Comparison of ENCODE assay signal across 8 cellular contexts in the genomic region with DNA sequence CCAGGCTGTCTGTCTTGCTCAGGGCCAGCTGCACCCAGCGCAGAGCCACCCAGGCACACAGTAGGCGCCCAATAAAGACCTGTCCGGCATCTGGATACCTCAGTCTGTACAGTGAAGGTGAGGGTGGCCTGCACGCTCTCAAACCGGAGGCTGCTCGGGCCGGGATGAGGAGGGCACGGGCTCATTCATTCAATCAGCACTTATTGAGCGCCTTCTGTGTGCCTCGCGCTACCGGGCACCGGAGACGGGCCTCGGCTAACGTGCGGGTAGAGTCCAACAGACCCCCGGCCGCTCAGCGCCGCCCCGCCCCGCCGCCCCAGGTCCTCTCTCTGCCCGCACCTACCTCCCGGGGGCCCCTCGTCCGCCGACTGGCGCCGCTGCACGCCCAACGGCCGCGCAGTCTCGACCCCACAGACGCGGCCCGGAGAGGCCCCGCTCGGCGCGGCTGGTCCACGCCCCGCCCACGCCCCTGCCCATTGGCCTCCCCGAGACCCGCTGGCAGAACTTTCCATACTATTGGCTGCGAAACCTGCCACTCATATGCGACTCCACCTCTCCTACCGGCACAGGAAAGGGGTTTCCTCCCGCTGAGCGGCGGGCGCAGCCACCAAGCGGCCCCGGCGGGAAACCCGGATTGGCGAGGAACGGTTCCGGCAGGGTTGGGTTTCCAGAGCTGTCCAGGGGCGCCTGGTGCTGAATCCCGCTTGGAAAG. TPM values are rescaled to one million over a fixed set of nuclear protein-coding genes. Genes with fewer than 3 reads are reported as not detected.
DNase-seq lines count a peak whose midpoint lies in the region; ATAC-seq and TF ChIP-seq lines count a peak whose summit lies in the region.

A gene with protein sequence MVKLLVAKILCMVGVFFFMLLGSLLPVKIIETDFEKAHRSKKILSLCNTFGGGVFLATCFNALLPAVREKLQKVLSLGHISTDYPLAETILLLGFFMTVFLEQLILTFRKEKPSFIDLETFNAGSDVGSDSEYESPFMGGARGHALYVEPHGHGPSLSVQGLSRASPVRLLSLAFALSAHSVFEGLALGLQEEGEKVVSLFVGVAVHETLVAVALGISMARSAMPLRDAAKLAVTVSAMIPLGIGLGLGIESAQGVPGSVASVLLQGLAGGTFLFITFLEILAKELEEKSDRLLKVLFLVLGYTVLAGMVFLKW (minus strand): TSS at position 416 of the 712 bp plus-strand sequence. CDS start 2,760 bp downstream, outside the sequence.

- peak within 1 kb of the TSS; percentile 80 to 89 (median 87) for H3K4me3 Mint-ChIP-seq in CD8-positive, alpha-beta memory T cell

- peaks cover 2 to 17% of the 10 kb centered on the region in 2 donors for H3K27me3 Mint-ChIP-seq in CD8-positive, alpha-beta memory T cell

- POLR2A ChIA-PET in CD8-positive, alpha-beta memory T cell (lab: Charles Lee): interaction anchor here (1.1 kb wide), 1 partner anchor 79 kb away, joined by 3 read pairs; the partner anchor contains the start of gene ZNF554

- peak; percentile 97 to 99 (median 98) for DNase-seq in CD8-positive, alpha-beta memory T cell
- DNase-seq in HT-29 (ENCODE audit: low spot score) (peak; percentile 94), lung (ENCODE audit: low spot score) (peak; percentile 100)
- peak; percentile 95 for DNase-seq in NK-92 treated with Interleukin-12 subunit alpha and Interleukin-12 subunit beta, amount 100 ng/mL, for 24 hours (lab: John Stamatoyannopoulos, UW)
- peak; percentile 98 for DNase-seq in activated CD8-positive, alpha-beta memory T cell treated with anti-CD3 and anti-CD28 coated beads for 1 hour (ENCODE audit: extremely low read depth in 1 of 2, low read depth in 1 of 2)
- peak; percentile 99 for DNase-seq in effector CD8-positive, alpha-beta T cell (lab: John Stamatoyannopoulos, UW)
- DNase-seq in stimulated activated CD4-positive, alpha-beta T cell treated with anti-CD3 and anti-CD28 coated beads, TNF-alpha, amount 100 ng/mL, for 24 hours (ENCODE audit: low read depth in 3 of 3): peak; percentile 99 to 100 (median 99)

- ATAC-seq in GM19468 (IDR thresholded peaks at IDR 0.05; ENCODE audit: extremely low read depth, unreplicated experiment) (peak; percentile 85), lung (ENCODE audit: insufficient read depth, low FRiP score) (peak; percentile 99)

- H3K36me3 Mint-ChIP-seq in CD8-positive, alpha-beta memory T cell: peaks cover 0 to 28% (median 4%) of the 10 kb centered on the region in 3 donors

- H3K4me3 ChIP-seq in CD8-positive, alpha-beta memory T cell (ENCODE audit: low read length): peak within 1 kb of the TSS; percentile 78
- H3K4me3 ChIP-seq in lung: peak within 1 kb of the TSS; percentile 97

- H3K27me3 ChIP-seq in CD8-positive, alpha-beta memory T cell (ENCODE audit: insufficient read depth, low read length, poor library complexity, severe bottlenecking): peaks cover 3% of the 10 kb centered on the region
- no peaks in the 10 kb centered on the region for H3K27me3 ChIP-seq in lung (ENCODE audit: control insufficient read depth, insufficient read depth)

- H3K9me3 Mint-ChIP-seq in CD8-positive, alpha-beta memory T cell: no peaks in the 10 kb centered on the region

- H3K9me3 ChIP-seq in CD8-positive, alpha-beta memory T cell (ENCODE audit: low read length): no peaks in the 10 kb centered on the region
- H3K9me3 ChIP-seq in lung (ENCODE audit: control insufficient read depth in 2 of 2, insufficient read depth in 1 of 2, low read length in 1 of 2): peaks cover 0 to 3% of the 10 kb centered on the region in 2 donors

- CTCF ChIA-PET in CD8-positive, alpha-beta memory T cell (lab: Charles Lee): interaction anchor here (0.5 to 2.7 kb wide), 2 partner anchors 10 to 443 kb away, joined by 4 to 8 read pairs; no protein-coding TSS in a partner anchor

- H3K4me1 Mint-ChIP-seq in CD8-positive, alpha-beta memory T cell: peaks cover 18 to 30% (median 23%) of the 10 kb centered on the region in 3 donors

- 1 to 2% methylated on average over 40 to 64 of the region's 64 CpGs for WGBS in lung, 2 donors

- TF ChIP-seq CTCF in lung (IDR thresholded peaks at IDR 0.05; ENCODE audit: control extremely low read depth, extremely low read depth): peak; percentile 20

- H3K36me3 ChIP-seq in CD8-positive, alpha-beta memory T cell (ENCODE audit: insufficient read depth, low read length): no peaks in the 10 kb centered on the region
- H3K36me3 ChIP-seq in lung (ENCODE audit: control insufficient read depth in 2 of 2, insufficient read depth in 2 of 2, low read length in 2 of 2): peaks cover 0 to 13% of the 10 kb centered on the region in 2 donors

- H3K4me1 ChIP-seq in CD8-positive, alpha-beta memory T cell (ENCODE audit: insufficient read depth, low read length): peaks cover 3% of the 10 kb centered on the region
- H3K4me1 ChIP-seq in lung (ENCODE audit: control insufficient read depth in 2 of 2, insufficient read depth in 2 of 2, low read length in 2 of 2): peaks cover 3 to 6% of the 10 kb centered on the region in 2 donors

- H3K27ac ChIP-seq in CD8-positive, alpha-beta memory T cell (ENCODE audit: low read depth, low read length): peak within 1 kb of the TSS; percentile 68
- H3K27ac ChIP-seq in lung (ENCODE audit: low read depth in 1 of 2, low read length in 1 of 2): no peak within 1 kb of the TSS

- H3K27ac Mint-ChIP-seq in CD8-positive, alpha-beta memory T cell: peak within 1 kb of the TSS in 6 of 8 donors; percentile 33 to 80 (median 66)

RNA-seq across cellular contexts. Expression of the gene that starts here (rescaled TPM):
- total RNA-seq in CD8-positive, alpha-beta memory T cell: 10 to 100 TPM; 44.1 to 51.3 TPM
- 35.4 TPM for polyA plus RNA-seq in CD8-positive, alpha-beta memory T cell
- total RNA-seq in HT-29 (2014; rRNA removed; shearing (Covaris generic)): 43.0 and 45.5 TPM in 2 replicates
- total RNA-seq in lung: 10 to 100 TPM; 17.7 to 37.0 TPM
- 10 to 100 TPM; 47.1 to 51.2 TPM for polyA plus RNA-seq in lung
